1 cellular context compared by ENCODE assay signal in the genomic region with DNA sequence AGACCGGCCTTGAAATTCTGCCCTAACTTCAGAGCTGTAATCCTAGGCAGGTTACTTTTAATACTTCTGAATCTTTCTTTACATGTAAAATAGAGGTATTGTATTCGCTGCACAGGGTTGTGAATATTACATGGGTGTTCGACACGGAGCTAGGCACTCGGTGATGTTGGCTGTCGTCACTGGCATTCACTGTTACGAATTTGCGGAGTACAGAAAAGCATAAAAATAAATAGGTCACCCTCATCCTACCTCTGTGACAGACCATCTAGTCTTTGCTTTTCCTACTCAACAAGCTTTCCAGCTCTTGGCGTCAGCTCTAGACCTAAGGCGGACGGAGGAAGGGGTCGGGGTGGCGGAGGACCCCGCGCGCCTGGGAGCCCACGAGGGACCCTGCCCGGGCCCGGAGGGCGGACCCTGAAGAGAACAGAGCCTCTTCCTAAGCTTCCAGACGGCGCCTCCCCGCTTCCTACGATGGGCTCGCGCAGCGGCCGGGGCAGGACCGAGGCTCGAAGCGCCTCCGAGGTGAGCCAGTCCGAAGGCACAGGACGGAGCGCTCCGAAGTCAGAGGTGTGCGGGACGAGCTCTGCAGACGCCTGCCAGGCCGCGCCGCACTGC.
TF ChIP-seq lines count a peak whose summit lies in the region.

No MANE protein-coding gene starts in this region.

TF ChIP-seq in GM12878, 131 proteins besides CTCF, POLR2A, EP300 and RAD21:
- TF ChIP-seq CREM (IDR thresholded peaks at IDR 0.05; ENCODE audit: low read depth): no peak
- TF ChIP-seq, protein P1, sequence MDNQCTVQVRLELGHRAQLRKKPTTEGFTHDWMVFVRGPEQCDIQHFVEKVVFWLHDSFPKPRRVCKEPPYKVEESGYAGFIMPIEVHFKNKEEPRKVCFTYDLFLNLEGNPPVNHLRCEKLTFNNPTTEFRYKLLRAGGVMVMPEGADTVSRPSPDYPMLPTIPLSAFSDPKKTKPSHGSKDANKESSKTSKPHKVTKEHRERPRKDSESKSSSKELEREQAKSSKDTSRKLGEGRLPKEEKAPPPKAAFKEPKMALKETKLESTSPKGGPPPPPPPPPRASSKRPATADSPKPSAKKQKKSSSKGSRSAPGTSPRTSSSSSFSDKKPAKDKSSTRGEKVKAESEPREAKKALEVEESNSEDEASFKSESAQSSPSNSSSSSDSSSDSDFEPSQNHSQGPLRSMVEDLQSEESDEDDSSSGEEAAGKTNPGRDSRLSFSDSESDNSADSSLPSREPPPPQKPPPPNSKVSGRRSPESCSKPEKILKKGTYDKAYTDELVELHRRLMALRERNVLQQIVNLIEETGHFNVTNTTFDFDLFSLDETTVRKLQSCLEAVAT (IDR thresholded peaks at IDR 0.05): no peak
- TF ChIP-seq CREB1 (IDR thresholded peaks at IDR 0.05; ENCODE audit: low read depth): no peak
